In the genomic region with DNA sequence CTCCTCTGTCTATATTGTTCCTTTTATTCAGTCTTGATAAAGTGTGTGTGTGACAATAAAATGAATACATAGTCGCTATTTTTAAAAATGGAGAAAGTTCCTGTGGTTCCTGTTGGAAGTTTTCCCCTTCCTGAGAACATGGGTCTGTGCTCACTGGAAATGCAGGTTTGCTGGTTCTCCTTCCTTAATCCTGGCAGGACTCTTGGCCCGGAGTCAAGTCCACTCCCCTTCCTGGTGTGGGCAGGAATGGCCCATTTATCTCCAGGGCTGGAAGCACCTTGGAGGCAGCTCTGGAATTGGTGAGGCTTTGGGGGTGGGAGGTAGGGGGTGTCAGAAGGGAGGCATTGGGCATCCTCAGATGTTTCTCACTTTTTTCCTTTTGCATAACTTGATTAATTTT, we compare ENCODE assay signal across 10 cellular contexts. TPM values are rescaled to one million over a fixed set of nuclear protein-coding genes. Genes with fewer than 3 reads are reported as not detected.
DNase-seq lines count a peak whose midpoint lies in the region; ATAC-seq and TF ChIP-seq lines count a peak whose summit lies in the region.
"Had no signal": no experiment of that assay in that cellular context is flagged by ENCODE, and none has a peak within 500 bp of the region (broad histone marks: within the 10 kb centered on the region; RNA-seq: fewer than 3 reads in every experiment).

No MANE protein-coding gene starts in this region.

- no TSS peak for BruUV-seq in OCI-LY7 (replicated peaks; lab: Mats Ljungman, UMichigan)

- H2AFZ ChIP-seq in OCI-LY7 (ENCODE audit: low read length) (peak overlapping the region; percentile 36; the same call in 1 of the 2 replicates), neural progenitor cell (replicated peaks) (no peak overlapping the region)

- H3K4me1 ChIP-seq in OCI-LY7 (ENCODE audit: insufficient read depth, low read length, poor library complexity, severe bottlenecking): peaks cover 4% of the 10 kb centered on the region
- no peaks in the 10 kb centered on the region for H3K4me1 ChIP-seq in neural progenitor cell

- H3K9me3 ChIP-seq in OCI-LY7 (ENCODE audit: low read length) (no peaks in the 10 kb centered on the region), neural progenitor cell (ENCODE audit: low read depth) (no peaks in the 10 kb centered on the region)
- H3K9me3 ChIP-seq: sigmoid colon had no signal

- peaks cover 15% of the 10 kb centered on the region for H3K27me3 ChIP-seq in neural progenitor cell
- H3K27me3 ChIP-seq: sigmoid colon had no signal

- peaks cover 9% of the 10 kb centered on the region for H3K27me3 Mint-ChIP-seq in neural progenitor cell (ENCODE audit: insufficient read depth, low read depth)

- no peaks in the 10 kb centered on the region for H3K9me2 ChIP-seq in OCI-LY7 (ENCODE audit: insufficient read depth, low read length)

- DNase-seq in COR-L47 (lab: John Stamatoyannopoulos, UW): peak; percentile 20
- DNase-seq in OCI-LY7 (ENCODE audit: low spot score): no peak
- DNase-seq in dermis blood vessel endothelial cell: peak; percentile 37
- no peak for DNase-seq in neural progenitor cell (ENCODE audit: low spot score)
- no peak for DNase-seq in SW480 (ENCODE audit: low spot score)
- no peak for DNase-seq in activated gamma-delta T cell treated with Interleukin-2 at 50 U/mL for 16 hours
- DNase-seq: CD4-positive, alpha-beta memory T cell; sigmoid colon had no signal

- H4K20me1 ChIP-seq in OCI-LY7 (ENCODE audit: insufficient read depth, low read length): no peaks in the 10 kb centered on the region
- H4K20me1 ChIP-seq in neural progenitor cell (ENCODE audit: low read depth): no peaks in the 10 kb centered on the region

- no peak overlapping the region for H3K9ac ChIP-seq in neural progenitor cell

- no peak for ATAC-seq in HG03196 (IDR thresholded peaks at IDR 0.05; ENCODE audit: unreplicated experiment)
- ATAC-seq: Right ventricle myocardium inferior had no signal

- intact Hi-C loops in OCI-LY7 (cut with micrococcal nuclease; ENCODE audit: unreplicated experiment): loop anchor here (1.0 to 10.0 kb wide), 5 partner anchors 228 to 852 kb away; a partner anchor contains a TSS

- no peaks in the 10 kb centered on the region for H3K79me2 ChIP-seq in OCI-LY7 (ENCODE audit: insufficient read depth, low read depth, low read length)
- no peaks in the 10 kb centered on the region for H3K79me2 ChIP-seq in neural progenitor cell (ENCODE audit: low read depth)

- H3K36me3 Mint-ChIP-seq in neural progenitor cell: no peaks in the 10 kb centered on the region
- H3K36me3 Mint-ChIP-seq: CD4-positive, alpha-beta memory T cell had no signal

- H3K27ac ChIP-seq in OCI-LY7 (ENCODE audit: low read depth, low read length, poor library complexity, severe bottlenecking): no peak overlapping the region
- H3K27ac ChIP-seq in neural progenitor cell: no peak overlapping the region

- CTCF ChIA-PET in OCI-LY7 (lab: Charles Lee; ENCODE audit: unreplicated experiment): interaction anchor here (0.7 to 2.3 kb wide), 7 partner anchors 11 to 438 kb away, joined by 3 to 37 read pairs (median 11); a partner anchor contains a TSS

- H3K9me3 Mint-ChIP-seq in neural progenitor cell: no peaks in the 10 kb centered on the region
- H3K9me3 Mint-ChIP-seq: CD4-positive, alpha-beta memory T cell had no signal

- POLR2A ChIA-PET in OCI-LY7 (lab: Charles Lee): interaction anchor here (1.7 to 2.8 kb wide), 2 partner anchors 221 to 326 kb away, joined by 8 to 9 read pairs; no protein-coding TSS in a partner anchor

- no peaks in the 10 kb centered on the region for H3F3A ChIP-seq in neural progenitor cell (ENCODE audit: low read depth)

- H3K4me3 ChIP-seq in OCI-LY7 (ENCODE audit: low read depth, low read length, poor library complexity, severe bottlenecking) (no peak overlapping the region), neural progenitor cell (no peak overlapping the region)

- no peaks in the 10 kb centered on the region for H3K36me3 ChIP-seq in OCI-LY7 (ENCODE audit: insufficient read depth, low read length)
- no peaks in the 10 kb centered on the region for H3K36me3 ChIP-seq in neural progenitor cell
- H3K36me3 ChIP-seq: sigmoid colon had no signal

- H3K4me3 Mint-ChIP-seq in neural progenitor cell: peak overlapping the region; percentile 60

- TF ChIP-seq CTCF in OCI-LY7 (conservative IDR thresholded peaks at IDR 0.05; ENCODE audit: low read length): no peak
- no peak for TF ChIP-seq CTCF in neural progenitor cell (IDR thresholded peaks at IDR 0.05)

- H3K4me2 ChIP-seq in OCI-LY7 (ENCODE audit: low read length): 0 out of 2 replicates have a peak overlapping the region, but pooled peaks have one; percentile 8
- H3K4me2 ChIP-seq in neural progenitor cell: no peak overlapping the region

- peaks cover 5% of the 10 kb centered on the region for H3K4me1 Mint-ChIP-seq in neural progenitor cell

- no peak overlapping the region for H3K27ac Mint-ChIP-seq in neural progenitor cell

RNA-seq across cellular contexts. Expression of a gene that starts 30.1 kb away (rescaled TPM):
- not detected in 2 replicates for total RNA-seq in OCI-LY7 (2014; rRNA removed; shearing (Covaris generic))
- total RNA-seq in OCI-LY7 (2022) (not detected in 2 replicates), dermis blood vessel endothelial cell (not detected in 2 replicates), neural progenitor cell (ENCODE audit: low replicate concordance) (not detected in 2 replicates)
- total RNA-seq: CD4-positive, alpha-beta memory T cell; Right ventricle myocardium inferior; sigmoid colon had no signal

RNA-seq across cellular contexts. Expression of a gene that starts 30.2 kb away (rescaled TPM):
- not detected in 2 replicates for total RNA-seq in OCI-LY7 (2014; rRNA removed; shearing (Covaris generic))
- not detected in 2 replicates for total RNA-seq in OCI-LY7 (2022)
- under 0.01 TPM in 1 of 2 replicates, not detected in the other for total RNA-seq in dermis blood vessel endothelial cell
- total RNA-seq in neural progenitor cell (ENCODE audit: low replicate concordance): 0.09 TPM in 1 of 2 replicates, not detected in the other
- total RNA-seq: CD4-positive, alpha-beta memory T cell; Right ventricle myocardium inferior; sigmoid colon had no signal

Comparison
In these comparisons a context has a peak if more than half of its experiments do, and no peak if none do; other contexts are left out.
1. DNase-seq: peak in COR-L47 (single experiment) and dermis blood vessel endothelial cell (single experiment); none in OCI-LY7 (single experiment), neural progenitor cell (single experiment), SW480 (single experiment) and activated gamma-delta T cell treated with Interleukin-2 at 50 U/mL for 16 hours (single experiment).